ENCODE assay signal across 9 cellular contexts in genomic region chr4:56530269-56531148, GRCh38. TPM values are rescaled to one million over a fixed set of nuclear protein-coding genes. Genes with fewer than 3 reads are reported as not detected.
A peak's percentile ranks its signal among the peaks of the same experiment; 100 is the strongest.
DNase-seq lines count a peak whose midpoint lies in the region; ATAC-seq, FAIRE-seq and TF ChIP-seq lines count a peak whose summit lies in the region.
"Had no signal": no experiment of that assay in that cellular context is flagged by ENCODE, and none has a peak within 500 bp of the region (broad histone marks: within the 10 kb centered on the region; RNA-seq: fewer than 3 reads in every experiment).

No MANE protein-coding gene starts in this region.

- H3K4me2 ChIP-seq in HepG2 (ENCODE audit: low read depth, low read length), result peak overlapping the region; percentile 97

- in situ Hi-C loops in HepG2 (cut with HindIII; ENCODE audit: extremely low pct_ligation_motif_present, low pct_unique_long_range_greater_than_20kb), result no loop called here

- no peak for TF ChIP-seq RAD21 in HepG2 (CRISPR knock-in tag; IDR thresholded peaks at IDR 0.05)

- no peaks in the 10 kb centered on the region for H3K4me1 Mint-ChIP-seq in activated CD4-positive, alpha-beta T cell treated with anti-CD3 and anti-CD28 coated beads, Interleukin-2, amount 10 ng/mL, durations not matched to agents 24 days and 14 days

- H4K20me1 ChIP-seq in HepG2 (ENCODE audit: insufficient read depth, low read length), result no peaks in the 10 kb centered on the region

- no peak overlapping the region for H3K9ac ChIP-seq in HepG2 (ENCODE audit: insufficient read depth, low read depth, low read length)

- peak; percentile 77 for ATAC-seq in GM18520 (IDR thresholded peaks at IDR 0.05; ENCODE audit: unreplicated experiment)
- ATAC-seq in HG03064 (IDR thresholded peaks at IDR 0.05; ENCODE audit: low read depth, unreplicated experiment), result peak; percentile 86
- peak; percentile 93 for ATAC-seq in HepG2

- 42% methylated on average over 14 of the region's 68 CpGs for WGBS in HepG2 (ENCODE audit: low lambda C conversion rate)

- no peaks in the 10 kb centered on the region for H3K36me3 ChIP-seq in HepG2 (replicated peaks in 1 of 2; ENCODE audit: control insufficient read depth in 1 of 2, insufficient read depth in 2 of 2, low read length in 2 of 2)

- no peak overlapping the region for H3K27ac ChIP-seq in HepG2 (ENCODE audit: extremely low read length, insufficient read depth, low read length)

- no peaks in the 10 kb centered on the region for H3K9me3 ChIP-seq in HepG2 (ENCODE audit: low read length)

- no peak for TF ChIP-seq CTCF in HepG2 (CRISPR knock-in tag; IDR thresholded peaks at IDR 0.05)

- H3K27me3 Mint-ChIP-seq in activated CD4-positive, alpha-beta T cell treated with anti-CD3 and anti-CD28 coated beads, Interleukin-2, amount 10 ng/mL, durations not matched to agents 24 days and 14 days, result peaks cover 28% of the 10 kb centered on the region

- intact Hi-C loops in activated CD4-positive, alpha-beta T cell treated with anti-CD3 and anti-CD28 coated beads, Interleukin-2, amount 10 ng/mL, durations not matched to agents 24 days and 14 days (cut with micrococcal nuclease), result loop anchor here (2.0 kb wide), 3 partner anchors 14 to 126 kb away; partner anchors contain the start of gene PPAT
- intact Hi-C loops in HepG2 (cut with micrococcal nuclease; ENCODE audit: unreplicated experiment), result no loop called here

- no peak overlapping the region for H3K27ac Mint-ChIP-seq in activated CD4-positive, alpha-beta T cell treated with anti-CD3 and anti-CD28 coated beads, Interleukin-2, amount 10 ng/mL, durations not matched to agents 24 days and 14 days

- peaks cover 2 to 26% of the 10 kb centered on the region in 2 experiments; a peak in 3 of 5 replicates for H3K27me3 ChIP-seq in HepG2 (ENCODE audit: control insufficient read depth in 1 of 2, insufficient read depth in 2 of 2, low read length in 2 of 2)

- no peaks in the 10 kb centered on the region for H3K36me3 Mint-ChIP-seq in activated CD4-positive, alpha-beta T cell treated with anti-CD3 and anti-CD28 coated beads, Interleukin-2, amount 10 ng/mL, durations not matched to agents 24 days and 14 days (ENCODE audit: low read depth)

- no peak overlapping the region for H2AFZ ChIP-seq in HepG2 (ENCODE audit: low read length)

- H3K4me3 ChIP-seq in HepG2 (replicated peaks in 1 of 3; ENCODE audit: insufficient read depth in 1 of 3, low read depth in 2 of 3, low read length in 3 of 3), result peak overlapping the region; percentile 44 to 66 (median 49); a peak in 4 of 6 replicates

- peaks cover 10% of the 10 kb centered on the region for H3K4me1 ChIP-seq in HepG2 (ENCODE audit: insufficient read depth, low read length)

- no TSS peak for BruUV-seq in HepG2 (replicated peaks; lab: Mats Ljungman, UMichigan)

- no peak overlapping the region for H3K4me3 Mint-ChIP-seq in activated CD4-positive, alpha-beta T cell treated with anti-CD3 and anti-CD28 coated beads, Interleukin-2, amount 10 ng/mL, durations not matched to agents 24 days and 14 days

- CTCF ChIA-PET in HepG2 (lab: Yijun Ruan, JAX; ENCODE audit: low intra/inter-chr PET ratio, low total read pairs), result no interaction called here

- H3K79me2 ChIP-seq in HepG2 (ENCODE audit: insufficient read depth, low read length), result no peaks in the 10 kb centered on the region

- DNase-seq in 8988T, result peak; percentile 27
- DNase-seq in NCI-H446 treated with DMSO at 0.1 percent for 48 hours (lab: John Stamatoyannopoulos, UW), result peak; percentile 49
- DNase-seq in activated CD4-positive, alpha-beta T cell treated with anti-CD3 and anti-CD28 coated beads, Interleukin-2, amount 10 ng/mL, durations not matched to agents 24 days and 14 days, result peak; percentile 92
- DNase-seq in dedifferentiated amniotic fluid mesenchymal stem cell (ENCODE audit: extremely low spot score), result peak; percentile 30
- DNase-seq in HepG2 (ENCODE audit: low spot score), result peak; percentile 12
- peak; percentile 85 for DNase-seq in stimulated activated CD4-positive, alpha-beta T cell treated with anti-CD3 and anti-CD28 coated beads, Interleukin-1b, Interleukin-23, amount 100 ng/mL, for 48 hours

- H3K9me3 Mint-ChIP-seq in activated CD4-positive, alpha-beta T cell treated with anti-CD3 and anti-CD28 coated beads, Interleukin-2, amount 10 ng/mL, durations not matched to agents 24 days and 14 days, result no peaks in the 10 kb centered on the region

- no peak for FAIRE-seq in HepG2 (lab: Jason Lieb, UNC)
- FAIRE-seq: G401.6 had no signal

- TF ChIP-seq POLR2A in HepG2 (IDR thresholded peaks at IDR 0.05; ENCODE audit: insufficient read depth in 1 of 2, low read depth in 2 of 2, low read length in 2 of 2), result no peak

- POLR2A ChIA-PET in HepG2 (lab: Yijun Ruan, JAX), result no interaction called here

- TF ChIP-seq EP300 in HepG2 (IDR thresholded peaks at IDR 0.05; ENCODE audit: low read depth in 2 of 2, low read length in 2 of 2) (no peak), HepG2 (CRISPR knock-in tag; IDR thresholded peaks at IDR 0.05; ENCODE audit: borderline replicate concordance) (no peak)

TF ChIP-seq in HepG2, 621 proteins besides CTCF, POLR2A, EP300 and RAD21 (continues in another document):
- TF ChIP-seq CHD2 (IDR thresholded peaks at IDR 0.05; ENCODE audit: low read depth, low read length) (peak; percentile 85), ZNF205 (CRISPR knock-in tag; IDR thresholded peaks at IDR 0.05) (peak; percentile 47; the same call in 1 of the 2 replicates), POGZ (CRISPR knock-in tag; IDR thresholded peaks at IDR 0.05) (0 out of 2 replicates have a peak, but pooled peaks have one; percentile 20), SAP130 (CRISPR knock-in tag; IDR thresholded peaks at IDR 0.05; ENCODE audit: low read depth) (0 out of 2 replicates have a peak, but pooled peaks have one; percentile 13), ZNF687 (CRISPR knock-in tag; IDR thresholded peaks at IDR 0.05) (peak; percentile 32; the same call in 1 of the 2 replicates)

RNA-seq across cellular contexts. Expression of gene ARL9, which starts 24.9 kb away (rescaled TPM):
- total RNA-seq in activated CD4-positive, alpha-beta T cell treated with anti-CD3 and anti-CD28 coated beads, Interleukin-2, amount 10 ng/mL, durations not matched to agents 24 days and 14 days, result 0.07 TPM in 1 of 2 replicates, not detected in the other
- total RNA-seq in HepG2 (2016; rRNA removed; fragmentation: Illumina TruSeq; extraction: Trizol), result not detected in 2 replicates
- not detected in 2 replicates for total RNA-seq in HepG2 (2016; cell fraction: cytosol; rRNA removed; fragmentation: Illumina TruSeq; extraction: Trizol; ENCODE audit: low read depth)
- 0.13 TPM in 1 of 2 replicates, not detected in the other for total RNA-seq in HepG2 (2016; cell fraction: insoluble cytoplasmic fraction; rRNA removed; fragmentation: Illumina TruSeq; extraction: Trizol)
- not detected in 2 replicates for total RNA-seq in HepG2 (2016; cell fraction: membrane; rRNA removed; fragmentation: Illumina TruSeq; extraction: Trizol)
- total RNA-seq in HepG2 (2016; cell fraction: nucleus; rRNA removed; fragmentation: Illumina TruSeq; extraction: Trizol), result not detected in 2 replicates
- not detected in 2 replicates for polyA plus RNA-seq in HepG2 (2011; rRNA removed)
- not detected in 2 replicates for polyA plus RNA-seq in HepG2 (2011; cell fraction: cytosol; rRNA removed)
- polyA plus RNA-seq in HepG2 (2011; cell fraction: nucleus; rRNA removed), result not detected in 2 replicates
- not detected in 2 replicates for polyA plus RNA-seq in HepG2 (2012)
- not detected in 2 replicates for polyA plus RNA-seq in HepG2 (2016; cell fraction: cytosol; fragmentation: Illumina TruSeq; extraction: Trizol; ENCODE audit: low read depth)
- polyA plus RNA-seq in HepG2 (2016; cell fraction: insoluble cytoplasmic fraction; fragmentation: Illumina TruSeq; extraction: Trizol; ENCODE audit: low read depth), result not detected in 2 replicates
- not detected in 2 replicates for polyA plus RNA-seq in HepG2 (2016; cell fraction: membrane; fragmentation: Illumina TruSeq; extraction: Trizol; ENCODE audit: low read depth)
- polyA plus RNA-seq in HepG2 (2016; cell fraction: nucleus; fragmentation: Illumina TruSeq; extraction: Trizol; ENCODE audit: insufficient read depth, low read depth), result not detected in 2 replicates
- not detected in 2 replicates for polyA minus RNA-seq in HepG2 (2011; rRNA and poly(A)+ RNA removed; ENCODE audit: low replicate concordance)
- not detected in 2 replicates for polyA minus RNA-seq in HepG2 (2011; cell fraction: cytosol; rRNA and poly(A)+ RNA removed)
- polyA minus RNA-seq in HepG2 (2011; cell fraction: nucleus; rRNA and poly(A)+ RNA removed), result 0.37 TPM in 1 of 2 replicates, not detected in the other

Comparison
In these comparisons a context has a peak if more than half of its experiments do, and no peak if none do; other contexts are left out.
1. DNase-seq: peak in every context shown above with its lines; median percentile 92 in activated CD4-positive, alpha-beta T cell treated with anti-CD3 and anti-CD28 coated beads, Interleukin-2, amount 10 ng/mL, durations not matched to agents 24 days and 14 days; 85 in stimulated activated CD4-positive, alpha-beta T cell treated with anti-CD3 and anti-CD28 coated beads, Interleukin-1b, Interleukin-23, amount 100 ng/mL, for 48 hours; 49 in NCI-H446 treated with DMSO at 0.1 percent for 48 hours; 30 in dedifferentiated amniotic fluid mesenchymal stem cell; 27 in 8988T; 12 in HepG2.